In the genomic region with DNA sequence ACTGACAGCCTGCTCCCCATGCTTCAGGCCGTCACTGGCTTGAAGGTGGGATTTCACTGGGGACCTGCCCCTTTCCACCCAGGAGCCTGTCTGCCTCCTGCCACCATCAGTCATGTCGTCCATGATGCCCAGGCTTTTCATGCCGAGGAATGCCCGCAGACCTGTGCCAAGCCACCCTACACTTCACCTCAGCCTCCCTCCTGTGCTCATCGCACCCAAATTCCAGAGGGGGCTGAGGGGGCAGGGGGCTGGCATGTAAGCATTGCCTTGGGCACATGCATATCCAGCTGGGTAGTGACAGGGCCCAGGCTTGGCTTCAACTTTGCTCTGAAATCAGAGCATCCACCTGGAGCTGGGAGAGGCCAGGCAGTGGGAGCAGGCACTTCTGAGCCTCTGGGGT, we compare ENCODE assay signal across 32 cellular contexts. TPM values are rescaled to one million over a fixed set of nuclear protein-coding genes. Genes with fewer than 3 reads are reported as not detected.
"Had no signal": no experiment of that assay in that cellular context is flagged by ENCODE, and none has a peak within 500 bp of the region (broad histone marks: within the 10 kb centered on the region; RNA-seq: fewer than 3 reads in every experiment).

No MANE protein-coding gene starts in this region.

- H3K4me3 ChIP-seq: MG63 had no signal

- H3K9me3 ChIP-seq: MG63 had no signal

- H3K27me3 ChIP-seq: MG63 had no signal

- H3K9ac ChIP-seq: KMS-11 had no signal

- H3K36me3 ChIP-seq: MG63 had no signal

- DNase-seq: Karpas-422, Kasumi-1, KBM-7, KG1, MG63, MM.1S, MV-4-11, NCI-H1048, NCI-H1092, NCI-H1092 treated with DMSO at 0.1 percent for 48 hours, NCI-H1105, NCI-H1105 treated with DMSO at 0.1 percent for 48 hours, NCI-H1417 treated with DMSO at 0.1 percent for 48 hours, NCI-H1436, NCI-H1436 treated with DMSO at 0.1 percent for 48 hours, NCI-H187, NCI-H187 treated with DMSO at 0.1 percent for 48 hours, NCI-H1930, NCI-H2029, NCI-H2029 treated with DMSO at 0.1 percent for 48 hours, NCI-H2081, NCI-H2081 treated with DMSO at 0.1 percent for 48 hours, NCI-H2107, NCI-H2227 treated with DMSO at 0.1 percent for 48 hours, NCI-H226, NCI-H345, NCI-H446, NCI-H446 treated with DMSO at 0.1 percent for 48 hours, NCI-H510A had no signal

- H3K27ac ChIP-seq: KMS-11 had no signal

- H3K4me2 ChIP-seq: KMS-11 had no signal

RNA-seq across cellular contexts. Expression of gene RPRM, which starts 20.9 kb away (rescaled TPM):
- total RNA-seq: LHCN-M2, MCF 10A had no signal
